28 cellular contexts compared by ENCODE assay signal in genomic region chr17:55269894-55270293, GRCh38. TPM values are rescaled to one million over a fixed set of nuclear protein-coding genes. Genes with fewer than 3 reads are reported as not detected.
"Had no signal": no experiment of that assay in that cellular context is flagged by ENCODE, and none has a peak within 500 bp of the region (broad histone marks: within the 10 kb centered on the region; RNA-seq: fewer than 3 reads in every experiment).

No MANE protein-coding gene starts in this region.

- H3K27ac ChIP-seq: brain microvascular endothelial cell, hepatocyte, neutrophil, suprapubic skin had no signal

- H3K4me2 ChIP-seq: hepatocyte had no signal

- ATAC-seq: left cardiac atrium; sciatic nerve; SK-N-SH treated with all-trans-retinoic acid at 6 μM for 48 hours; stimulated activated memory B cell treated with anti-CD40 and anti-IgM and Interleukin-4, amounts not matched to agents 10 μg/mL and 1 μg/mL and 100 μg/mL, for 72 hours; stimulated activated naive CD8-positive, alpha-beta T cell treated with anti-CD3 and anti-CD28 coated beads, Interleukin-15, amount 100 ng/mL, for 72 hours had no signal

- H3K9me3 ChIP-seq: neutrophil, suprapubic skin, vagina had no signal

- H3K4me3 ChIP-seq: hepatocyte, lung, suprapubic skin had no signal

- H2AFZ ChIP-seq: hepatocyte had no signal

- H3K27me3 ChIP-seq: suprapubic skin, vagina had no signal

- H3K36me3 ChIP-seq: brain microvascular endothelial cell, neutrophil, vagina had no signal

- DNase-seq: activated CD4-positive, alpha-beta memory T cell treated with anti-CD3 and anti-CD28 coated beads, Interleukin-2, amount 10 ng/mL, durations not matched to agents 7 days and 5 days; activated CD4-positive, alpha-beta T cell treated with anti-CD3 and anti-CD28 coated beads, Interleukin-2, amount 10 ng/mL, durations not matched to agents 24 days and 14 days; activated CD4-positive, CD25-positive, alpha-beta regulatory T cell treated with anti-CD3 and anti-CD28 coated beads, Interleukin-2, amount 50 U/mL, for 72 hours; activated CD8-positive, alpha-beta memory T cell treated with anti-CD3 and anti-CD28 coated beads, Interleukin-2, amount 50 U/mL, for 48 hours; activated gamma-delta T cell; activated naive CD4-positive, alpha-beta T cell treated with anti-CD3 and anti-CD28 coated beads, Interleukin-2, amount 50 U/mL, for 16 hours; activated T-cell treated with anti-CD3 and anti-CD28 coated beads, Interleukin-2, amount 50 U/mL, for 24 hours; amniotic stem cell; brain microvascular endothelial cell; central memory CD4-positive, alpha-beta T cell; endodermal cell; left cardiac atrium; small intestine; stimulated activated CD4-positive, alpha-beta T cell treated with anti-CD3 and anti-CD28 coated beads, Interleukin-1b, Interleukin-23, amount 100 ng/mL, for 48 hours; stimulated activated CD4-positive, alpha-beta T cell treated with anti-CD3 and anti-CD28 coated beads, Interleukin-4, amount 100 ng/mL, for 4 hours; stimulated activated CD8-positive, alpha-beta memory T cell treated with anti-CD3 and anti-CD28 coated beads, Interleukin-4, amount 100 ng/mL, for 48 hours; stimulated activated naive CD8-positive, alpha-beta T cell treated with anti-CD3 and anti-CD28 coated beads, Interleukin-15, amount 100 ng/mL, for 72 hours; T-helper 2 cell; trophoblast cell had no signal

RNA-seq across cellular contexts. Expression of gene HLF, which starts 5.1 kb away (rescaled TPM):
- total RNA-seq: astrocyte, endodermal cell had no signal
